1 cellular context compared by ENCODE assay signal in genomic region chr1:231027971-231028370, GRCh38.
TF ChIP-seq lines count a peak whose summit lies in the region.

No MANE protein-coding gene starts in this region.

TF ChIP-seq in H1, 55 proteins besides CTCF, POLR2A, EP300 and RAD21:
- no peak for TF ChIP-seq BACH1 (IDR thresholded peaks at IDR 0.05; ENCODE audit: low read length)
- no peak for TF ChIP-seq USF2 (IDR thresholded peaks at IDR 0.05; ENCODE audit: low read length)
- TF ChIP-seq BRCA1 (IDR thresholded peaks at IDR 0.05; ENCODE audit: low read depth, low read length) = no peak
- no peak for TF ChIP-seq NRF1 (IDR thresholded peaks at IDR 0.05; ENCODE audit: low read depth, low read length)
- TF ChIP-seq CTBP2 (IDR thresholded peaks at IDR 0.05; ENCODE audit: borderline replicate concordance, insufficient read depth, insufficient read length, low read length) = no peak
- no peak for TF ChIP-seq ASH2L (IDR thresholded peaks at IDR 0.05; ENCODE audit: low read length)
- no peak for TF ChIP-seq GABPA (IDR thresholded peaks at IDR 0.05; ENCODE audit: borderline replicate concordance, insufficient read depth, low read length)
- no peak for TF ChIP-seq KDM5A (IDR thresholded peaks at IDR 0.05; ENCODE audit: low read length)
TF ChIP-seq in H1: peak in this region for 0.
